Comparison of ENCODE assay signal across 20 cellular contexts in the genomic region with DNA sequence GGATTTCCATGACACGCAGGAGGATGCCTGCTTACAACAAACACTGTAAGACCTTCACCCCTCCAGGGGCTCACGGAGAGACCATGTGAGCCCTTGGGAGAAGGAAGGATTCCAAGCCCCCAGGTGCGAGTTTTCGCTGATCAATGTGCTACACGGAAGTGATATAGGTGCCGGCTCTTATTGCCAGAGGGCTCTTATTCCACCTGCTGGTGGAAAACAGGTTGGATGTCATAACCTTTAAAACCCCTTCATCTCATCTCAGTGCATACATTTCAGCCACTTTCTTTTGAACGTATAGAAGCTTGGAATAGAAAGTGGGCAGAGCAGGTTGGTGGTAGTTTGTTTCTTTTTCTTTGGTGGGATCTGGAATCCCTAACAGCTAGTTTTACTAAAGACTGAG. TPM values are rescaled to one million over a fixed set of nuclear protein-coding genes. Genes with fewer than 3 reads are reported as not detected.
"Had no signal": no experiment of that assay in that cellular context is flagged by ENCODE, and none has a peak within 500 bp of the region (broad histone marks: within the 10 kb centered on the region; RNA-seq: fewer than 3 reads in every experiment).

No MANE protein-coding gene starts in this region.

- FAIRE-seq: islet of Langerhans, small intestine had no signal

- H3K27me3 ChIP-seq: dorsolateral prefrontal cortex, right atrium auricular region, transverse colon had no signal

- H3K9me3 Mint-ChIP-seq: activated B cell treated with CpG ODN at 0.5 μM for 24 hours; activated CD8-positive, alpha-beta T cell treated with anti-CD3 and anti-CD28 coated beads for 36 hours; activated T-cell treated with anti-CD3 and anti-CD28 coated beads, Interleukin-2, amount 50 U/mL, for 4 hours; naive thymus-derived CD8-positive, alpha-beta T cell had no signal

- DNase-seq: activated B cell treated with CpG ODN at 0.5 μM for 24 hours; activated CD4-positive, alpha-beta T cell treated with anti-CD3 and anti-CD28 coated beads for 48 hours; activated CD8-positive, alpha-beta T cell treated with anti-CD3 and anti-CD28 coated beads for 36 hours; activated effector memory CD4-positive, alpha-beta T cell treated with Interleukin-2 at 50 U/mL for 16 hours; activated naive CD4-positive, alpha-beta T cell treated with anti-CD3 and anti-CD28 coated beads, Interleukin-2, amount 50 U/mL, for 16 hours; activated T-cell treated with anti-CD3 and anti-CD28 coated beads, Interleukin-2, amount 50 U/mL, for 4 hours; dorsolateral prefrontal cortex; erythroblast; naive thymus-derived CD8-positive, alpha-beta T cell; small intestine; stimulated activated CD4-positive, alpha-beta T cell treated with anti-CD3 and anti-CD28 coated beads, Interleukin-4, amount 100 ng/mL, for 24 hours; stimulated activated naive CD4-positive, alpha-beta T cell; T-helper 17 cell; transverse colon had no signal

- H3K4me1 ChIP-seq: right atrium auricular region, transverse colon had no signal

- H3K4me1 Mint-ChIP-seq: activated B cell treated with CpG ODN at 0.5 μM for 24 hours; naive thymus-derived CD8-positive, alpha-beta T cell; T-helper 17 cell had no signal

- H3K4me3 Mint-ChIP-seq: activated B cell treated with CpG ODN at 0.5 μM for 24 hours; activated CD8-positive, alpha-beta T cell treated with anti-CD3 and anti-CD28 coated beads for 36 hours; activated T-cell treated with anti-CD3 and anti-CD28 coated beads, Interleukin-2, amount 50 U/mL, for 4 hours; naive thymus-derived CD8-positive, alpha-beta T cell; T-helper 17 cell had no signal

- H3K36me3 ChIP-seq: right atrium auricular region, transverse colon had no signal

- H3K27me3 Mint-ChIP-seq: progenitor cell of endocrine pancreas had no signal

- H3K27ac Mint-ChIP-seq: activated B cell treated with CpG ODN at 0.5 μM for 24 hours; activated CD8-positive, alpha-beta T cell treated with anti-CD3 and anti-CD28 coated beads for 36 hours; naive thymus-derived CD8-positive, alpha-beta T cell; progenitor cell of endocrine pancreas; T-helper 17 cell had no signal

- H3K4me3 ChIP-seq: dorsolateral prefrontal cortex, lung, right atrium auricular region, transverse colon had no signal

- ATAC-seq: activated CD8-positive, alpha-beta T cell treated with anti-CD3 and anti-CD28 coated beads for 36 hours; activated T-cell treated with anti-CD3 and anti-CD28 coated beads, Interleukin-2, amount 50 U/mL, for 4 hours; naive thymus-derived CD8-positive, alpha-beta T cell; T-helper 17 cell had no signal

- H3K27ac ChIP-seq: dorsolateral prefrontal cortex, right atrium auricular region, transverse colon had no signal

- H3K9me3 ChIP-seq: right atrium auricular region, transverse colon had no signal

- H3K36me3 Mint-ChIP-seq: naive thymus-derived CD8-positive, alpha-beta T cell had no signal

RNA-seq across cellular contexts. Expression of gene LAYN, which starts 25.8 kb away (rescaled TPM):
- total RNA-seq: activated B cell treated with CpG ODN at 0.5 μM for 24 hours had no signal

RNA-seq across cellular contexts. Expression of gene HOATZ, which starts 51.7 kb away (rescaled TPM):
- total RNA-seq: activated B cell treated with CpG ODN at 0.5 μM for 24 hours; activated CD8-positive, alpha-beta T cell treated with anti-CD3 and anti-CD28 coated beads for 36 hours; activated T-cell treated with anti-CD3 and anti-CD28 coated beads, Interleukin-2, amount 50 U/mL, for 4 hours; mucosa of gallbladder; naive thymus-derived CD8-positive, alpha-beta T cell; progenitor cell of endocrine pancreas; right atrium auricular region; T-helper 17 cell; transverse colon had no signal
- polyA plus RNA-seq: adipose tissue; naive thymus-derived CD8-positive, alpha-beta T cell; small intestine had no signal

RNA-seq across cellular contexts. Expression of gene BTG4, which starts 54.1 kb away (rescaled TPM):
- total RNA-seq: activated B cell treated with CpG ODN at 0.5 μM for 24 hours; mucosa of gallbladder; naive thymus-derived CD8-positive, alpha-beta T cell; progenitor cell of endocrine pancreas; right atrium auricular region; T-helper 17 cell; transverse colon had no signal
- polyA plus RNA-seq: adipose tissue; naive thymus-derived CD8-positive, alpha-beta T cell; small intestine had no signal
